9 cellular contexts compared by ENCODE assay signal in the genomic region with DNA sequence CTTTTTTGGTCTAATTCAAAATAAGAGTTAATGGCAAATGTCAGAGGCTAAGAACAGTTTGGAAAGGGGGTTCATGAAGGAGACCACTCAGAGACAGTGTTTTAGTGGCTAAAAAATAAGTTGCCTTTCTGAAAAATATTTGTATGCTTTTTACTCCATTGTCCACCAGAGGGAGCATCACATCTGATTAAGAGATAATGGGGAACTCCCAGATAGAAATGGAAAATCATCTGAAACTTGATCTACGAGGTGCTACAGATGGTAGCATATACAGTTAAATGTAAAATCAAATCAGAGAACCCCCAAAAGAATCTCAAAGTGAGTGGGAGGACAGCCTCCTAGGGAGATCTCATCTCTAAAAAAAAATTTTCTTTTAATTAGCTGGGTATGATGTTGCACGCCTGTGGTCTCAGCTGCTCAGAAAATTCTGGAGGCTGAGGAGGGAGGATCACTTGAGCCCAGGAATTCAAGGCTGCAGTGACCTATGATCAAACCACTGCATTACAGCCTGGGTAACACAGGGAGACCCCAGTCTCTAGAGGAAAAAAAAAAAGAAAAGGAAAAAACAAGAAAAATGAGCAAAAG. TPM values are rescaled to one million over a fixed set of nuclear protein-coding genes. Genes with fewer than 3 reads are reported as not detected.
DNase-seq lines count a peak whose midpoint lies in the region; ATAC-seq and TF ChIP-seq lines count a peak whose summit lies in the region.
"Had no signal": no experiment of that assay in that cellular context is flagged by ENCODE, and none has a peak within 500 bp of the region (broad histone marks: within the 10 kb centered on the region; RNA-seq: fewer than 3 reads in every experiment).

No MANE protein-coding gene starts in this region.

- CTCF ChIA-PET in activated CD4-positive, alpha-beta T cell treated with anti-CD3 and anti-CD28 coated beads for 36 hours (lab: Charles Lee) = interaction anchor here (0.5 to 1.6 kb wide), 31 partner anchors 9 to 839 kb away, joined by 3 to 12 read pairs (median 3); partner anchors contain the start of genes SCCPDH and SMYD3

- intact Hi-C loops in activated CD4-positive, alpha-beta T cell treated with anti-CD3 and anti-CD28 coated beads for 36 hours (cut with DNase I, micrococcal nuclease) = loop anchor here (1.0 kb wide), 2 partner anchors 202 to 257 kb away; no protein-coding TSS in a partner anchor
- intact Hi-C loops in esophagus squamous epithelium (cut with DNase I) = loop anchor here (5.0 to 10.0 kb wide), 3 partner anchors 200 to 483 kb away; no protein-coding TSS in a partner anchor

- peaks cover 10% of the 10 kb centered on the region for H3K4me1 Mint-ChIP-seq in activated CD4-positive, alpha-beta T cell treated with anti-CD3 and anti-CD28 coated beads for 36 hours
- H3K4me1 Mint-ChIP-seq in osteocyte (ENCODE audit: unreplicated experiment) = peaks cover 2% of the 10 kb centered on the region

- H3K27me3 Mint-ChIP-seq in activated CD4-positive, alpha-beta T cell treated with anti-CD3 and anti-CD28 coated beads for 36 hours = no peaks in the 10 kb centered on the region
- no peaks in the 10 kb centered on the region for H3K27me3 Mint-ChIP-seq in osteocyte (ENCODE audit: unreplicated experiment)
- H3K27me3 Mint-ChIP-seq: stimulated activated naive CD8-positive, alpha-beta T cell treated with anti-CD3 and anti-CD28 coated beads, Interleukin-15, Interleukin-2, amounts not matched to agents 100 ng/mL and 50 ng/mL, for 24 hours had no signal

- H3K27ac Mint-ChIP-seq in activated CD4-positive, alpha-beta T cell treated with anti-CD3 and anti-CD28 coated beads for 36 hours = no peak overlapping the region
- no peak overlapping the region for H3K27ac Mint-ChIP-seq in osteocyte (ENCODE audit: unreplicated experiment)
- H3K27ac Mint-ChIP-seq: stimulated activated naive CD8-positive, alpha-beta T cell treated with anti-CD3 and anti-CD28 coated beads, Interleukin-15, Interleukin-2, amounts not matched to agents 100 ng/mL and 50 ng/mL, for 24 hours had no signal

- H3K4me1 ChIP-seq in esophagus squamous epithelium = no peaks in the 10 kb centered on the region

- no peaks in the 10 kb centered on the region for H3K36me3 ChIP-seq in esophagus squamous epithelium

- no peak for DNase-seq in activated CD4-positive, alpha-beta T cell treated with anti-CD3 and anti-CD28 coated beads for 36 hours
- DNase-seq in activated CD4-positive, alpha-beta T cell treated with anti-CD3 and anti-CD28 coated beads, Interleukin-2, amount 50 U/mL, for 48 hours = no peak
- DNase-seq in NCI-H1092 treated with DMSO at 0.1 percent for 48 hours (lab: John Stamatoyannopoulos, UW) (peak; percentile 60), esophagus squamous epithelium (lab: John Stamatoyannopoulos, UW) (no peak), osteocyte (ENCODE audit: extremely low spot score, unreplicated experiment) (no peak), HK-2 (ENCODE audit: unreplicated experiment) (no peak)

- no peak overlapping the region for H3K4me3 ChIP-seq in esophagus squamous epithelium

- no peak overlapping the region for H3K4me3 Mint-ChIP-seq in activated CD4-positive, alpha-beta T cell treated with anti-CD3 and anti-CD28 coated beads for 36 hours
- no peak overlapping the region for H3K4me3 Mint-ChIP-seq in osteocyte (ENCODE audit: unreplicated experiment)
- H3K4me3 Mint-ChIP-seq: stimulated activated naive CD8-positive, alpha-beta T cell treated with anti-CD3 and anti-CD28 coated beads, Interleukin-15, Interleukin-2, amounts not matched to agents 100 ng/mL and 50 ng/mL, for 24 hours had no signal

- POLR2A ChIA-PET in activated CD4-positive, alpha-beta T cell treated with anti-CD3 and anti-CD28 coated beads for 36 hours (lab: Charles Lee) = no interaction called here

- H3K27me3 ChIP-seq in esophagus squamous epithelium = no peaks in the 10 kb centered on the region

- TF ChIP-seq POLR2A in esophagus squamous epithelium (IDR thresholded peaks at IDR 0.05) = no peak

- WGBS in esophagus squamous epithelium, 2 donors = 45 to 53% methylated on average over 2 of the region's 2 CpGs

- H3K36me3 Mint-ChIP-seq in activated CD4-positive, alpha-beta T cell treated with anti-CD3 and anti-CD28 coated beads for 36 hours (ENCODE audit: low read depth) = no peaks in the 10 kb centered on the region
- no peaks in the 10 kb centered on the region for H3K36me3 Mint-ChIP-seq in osteocyte (ENCODE audit: unreplicated experiment)

- no peak overlapping the region for H3K27ac ChIP-seq in esophagus squamous epithelium

- TF ChIP-seq CTCF in esophagus squamous epithelium (IDR thresholded peaks at IDR 0.05) (peak; percentile 48 to 88 (median 67)), osteocyte (IDR thresholded peaks at IDR 0.05) (peak; percentile 77)

- no peaks in the 10 kb centered on the region for H3K9me3 Mint-ChIP-seq in activated CD4-positive, alpha-beta T cell treated with anti-CD3 and anti-CD28 coated beads for 36 hours (ENCODE audit: low read depth)
- no peaks in the 10 kb centered on the region for H3K9me3 Mint-ChIP-seq in osteocyte (ENCODE audit: unreplicated experiment)
- H3K9me3 Mint-ChIP-seq: stimulated activated naive CD8-positive, alpha-beta T cell treated with anti-CD3 and anti-CD28 coated beads, Interleukin-15, Interleukin-2, amounts not matched to agents 100 ng/mL and 50 ng/mL, for 24 hours had no signal

- no peaks in the 10 kb centered on the region for H3K9me3 ChIP-seq in esophagus squamous epithelium

- peak; percentile 78 for ATAC-seq in activated CD4-positive, alpha-beta T cell treated with anti-CD3 and anti-CD28 coated beads for 36 hours
- peak; percentile 59 for ATAC-seq in GM21737 (IDR thresholded peaks at IDR 0.05; ENCODE audit: unreplicated experiment)
- ATAC-seq in SK-N-SH treated with all-trans-retinoic acid at 6 μM for 48 hours = peak; percentile 64

TF ChIP-seq in SK-N-SH treated with all-trans-retinoic acid at 6 μM for 48 hours, 23 proteins besides CTCF, POLR2A, EP300 and RAD21 (continues in another document):
- TF ChIP-seq ZNF565 (CRISPR knock-in tag; conservative IDR thresholded peaks at IDR 0.05; ENCODE audit: low read depth) (no peak), CREB5 (CRISPR knock-in tag; IDR thresholded peaks at IDR 0.05; ENCODE audit: low read depth) (no peak), PPARA (CRISPR knock-in tag; IDR thresholded peaks at IDR 0.05; ENCODE audit: borderline replicate concordance) (no peak), GLIS3 (CRISPR knock-in tag; IDR thresholded peaks at IDR 0.05) (no peak), PATZ1 (CRISPR knock-in tag; IDR thresholded peaks at IDR 0.05; ENCODE audit: borderline replicate concordance) (no peak), ESRRG (CRISPR knock-in tag; IDR thresholded peaks at IDR 0.05) (no peak), SNAI2 (CRISPR knock-in tag; IDR thresholded peaks at IDR 0.05) (no peak), RARB (CRISPR knock-in tag; IDR thresholded peaks at IDR 0.05) (no peak), ZFP30 (CRISPR knock-in tag; IDR thresholded peaks at IDR 0.05) (no peak), ISL1 (CRISPR knock-in tag; IDR thresholded peaks at IDR 0.05) (no peak), BACH2 (CRISPR knock-in tag; IDR thresholded peaks at IDR 0.05; ENCODE audit: borderline replicate concordance) (no peak), ARNTL (CRISPR knock-in tag; IDR thresholded peaks at IDR 0.05; ENCODE audit: borderline replicate concordance, low read depth) (no peak), CSDC2 (CRISPR knock-in tag; IDR thresholded peaks at IDR 0.05) (no peak)
- TF ChIP-seq, protein P1, sequence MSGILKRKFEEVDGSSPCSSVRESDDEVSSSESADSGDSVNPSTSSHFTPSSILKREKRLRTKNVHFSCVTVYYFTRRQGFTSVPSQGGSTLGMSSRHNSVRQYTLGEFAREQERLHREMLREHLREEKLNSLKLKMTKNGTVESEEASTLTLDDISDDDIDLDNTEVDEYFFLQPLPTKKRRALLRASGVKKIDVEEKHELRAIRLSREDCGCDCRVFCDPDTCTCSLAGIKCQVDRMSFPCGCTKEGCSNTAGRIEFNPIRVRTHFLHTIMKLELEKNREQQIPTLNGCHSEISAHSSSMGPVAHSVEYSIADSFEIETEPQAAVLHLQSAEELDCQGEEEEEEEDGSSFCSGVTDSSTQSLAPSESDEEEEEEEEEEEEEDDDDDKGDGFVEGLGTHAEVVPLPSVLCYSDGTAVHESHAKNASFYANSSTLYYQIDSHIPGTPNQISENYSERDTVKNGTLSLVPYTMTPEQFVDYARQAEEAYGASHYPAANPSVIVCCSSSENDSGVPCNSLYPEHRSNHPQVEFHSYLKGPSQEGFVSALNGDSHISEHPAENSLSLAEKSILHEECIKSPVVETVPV (CRISPR knock-in tag; IDR thresholded peaks at IDR 0.05) = no peak

RNA-seq across cellular contexts. Expression of gene SMYD3, which starts 9.7 kb away (rescaled TPM):
- total RNA-seq in activated CD4-positive, alpha-beta T cell treated with anti-CD3 and anti-CD28 coated beads for 36 hours = 10 to 100 TPM; 17.2 to 18.4 TPM
- total RNA-seq in esophagus squamous epithelium = 10 to 100 TPM in 2 of 4 donors, 1 to 10 TPM in 2; 8.4 to 15.8 (median 11.5) TPM
- total RNA-seq in osteocyte = 22.3 and 22.8 TPM in 2 replicates
